11 cellular contexts compared by ENCODE assay signal in genomic region chr3:115975353-115975752, GRCh38.
DNase-seq lines count a peak whose midpoint lies in the region; ATAC-seq, FAIRE-seq and TF ChIP-seq lines count a peak whose summit lies in the region.
"Had no signal": no experiment of that assay in that cellular context is flagged by ENCODE, and none has a peak within 500 bp of the region (broad histone marks: within the 10 kb centered on the region; RNA-seq: fewer than 3 reads in every experiment).

No MANE protein-coding gene starts in this region.

- H3K27me3 ChIP-seq in HepG2 (ENCODE audit: control insufficient read depth in 1 of 2, insufficient read depth in 2 of 2, low read length in 2 of 2) (no peaks in the 10 kb centered on the region), right lobe of liver (no peaks in the 10 kb centered on the region), mammary epithelial cell (ENCODE audit: insufficient read depth, low read length) (no peaks in the 10 kb centered on the region)

- in situ Hi-C loops in HepG2 (cut with HindIII; ENCODE audit: extremely low pct_ligation_motif_present, low pct_unique_long_range_greater_than_20kb), result no loop called here
- in situ Hi-C loops in mammary epithelial cell (cut with MboI; ENCODE audit: low sequenced_read_pairs in 2 of 2), result no loop called here

- no peaks in the 10 kb centered on the region for H3K9me3 ChIP-seq in HepG2 (ENCODE audit: low read length)
- H3K9me3 ChIP-seq in right lobe of liver, result no peaks in the 10 kb centered on the region
- H3K9me3 ChIP-seq in mammary epithelial cell (replicated peaks; ENCODE audit: insufficient read depth, low read length), result no peaks in the 10 kb centered on the region

- no peak for TF ChIP-seq CTCF in HepG2 (CRISPR knock-in tag; IDR thresholded peaks at IDR 0.05)
- TF ChIP-seq CTCF in right lobe of liver (IDR thresholded peaks at IDR 0.05), result no peak
- no peak for TF ChIP-seq CTCF in mammary epithelial cell (conservative IDR thresholded peaks at IDR 0.05 in 1 of 2, IDR thresholded peaks at IDR 0.05 in 1 of 2; ENCODE audit: extremely low read depth in 1 of 2, insufficient read depth in 1 of 2, low read depth in 1 of 2, low read length in 2 of 2)

- peaks cover 9% of the 10 kb centered on the region; the same call in 1 of the 2 replicates for H3K4me1 ChIP-seq in HepG2 (ENCODE audit: insufficient read depth, low read length)
- H3K4me1 ChIP-seq in right lobe of liver, result no peaks in the 10 kb centered on the region
- H3K4me1 ChIP-seq in mammary epithelial cell (ENCODE audit: insufficient read depth, low read length), result peaks cover 11% of the 10 kb centered on the region

- no peaks in the 10 kb centered on the region for H3K79me2 ChIP-seq in HepG2 (ENCODE audit: insufficient read depth, low read length)
- H3K79me2 ChIP-seq in mammary epithelial cell (ENCODE audit: insufficient read depth, low read length), result no peaks in the 10 kb centered on the region

- 1% methylated on average over 3 of the region's 3 CpGs for WGBS in HepG2 (ENCODE audit: low lambda C conversion rate)
- 52% methylated on average over 3 of the region's 3 CpGs for WGBS in right lobe of liver (ENCODE audit: insufficient coverage, low coverage, low lambda C conversion rate, missing lambda C conversion rate)
- WGBS in mammary epithelial cell (ENCODE audit: low coverage, missing lambda C conversion rate), result 52% methylated on average over 3 of the region's 3 CpGs

- DNase-seq in HepG2 (ENCODE audit: low spot score) (peak; percentile 8), right lobe of liver (no peak), HS-5 (ENCODE audit: low read depth) (peak; percentile 61), mammary epithelial cell (peak; percentile 51), urothelium cell line (ENCODE audit: low spot score) (peak; percentile 75), RKO (ENCODE audit: low spot score) (no peak), middle frontal gyrus (ENCODE audit: extremely low spot score, low spot score) (no peak), mesenteric fat pad (ENCODE audit: low spot score) (no peak)
- DNase-seq: Kasumi-1, left ventricle myocardium superior had no signal

- H3K9ac ChIP-seq in HepG2 (ENCODE audit: insufficient read depth, low read depth, low read length) (no peak overlapping the region), mammary epithelial cell (ENCODE audit: insufficient read depth, low read length) (no peak overlapping the region)

- FAIRE-seq in HepG2 (lab: Jason Lieb, UNC) (no peak), urothelium cell line (lab: Jason Lieb, UNC) (no peak)

- no peak for TF ChIP-seq POLR2A in HepG2 (IDR thresholded peaks at IDR 0.05; ENCODE audit: insufficient read depth in 1 of 2, low read depth in 2 of 2, low read length in 2 of 2)
- no peak for TF ChIP-seq POLR2A in right lobe of liver (IDR thresholded peaks at IDR 0.05)

- CTCF ChIA-PET in HepG2 (lab: Yijun Ruan, JAX; ENCODE audit: low intra/inter-chr PET ratio, low total read pairs) (no interaction called here), mammary epithelial cell (lab: Charles Lee; ENCODE audit: low non-redundant PET) (no interaction called here)

- TF ChIP-seq EP300 in HepG2 (IDR thresholded peaks at IDR 0.05; ENCODE audit: low read depth in 2 of 2, low read length in 2 of 2), result no peak
- no peak for TF ChIP-seq EP300 in HepG2 (CRISPR knock-in tag; IDR thresholded peaks at IDR 0.05; ENCODE audit: borderline replicate concordance)

- dilution Hi-C loops in mammary epithelial cell (cut with HindIII; ENCODE audit: low sequenced_read_pairs), result no loop called here

- H2AFZ ChIP-seq in HepG2 (ENCODE audit: low read length) (no peak overlapping the region), mammary epithelial cell (ENCODE audit: low read depth, low read length) (peak overlapping the region; percentile 37)

- H3K4me3 ChIP-seq in HepG2 (replicated peaks in 1 of 3; ENCODE audit: insufficient read depth in 1 of 3, low read depth in 2 of 3, low read length in 3 of 3) (no peak overlapping the region), right lobe of liver (no peak overlapping the region), mammary epithelial cell (replicated peaks in 1 of 3; ENCODE audit: insufficient read depth in 1 of 3, low read depth in 2 of 3, low read length in 3 of 3) (no peak overlapping the region)

- intact Hi-C loops in HepG2 (cut with micrococcal nuclease; ENCODE audit: unreplicated experiment), result no loop called here
- intact Hi-C loops in right lobe of liver (cut with DNase I), result no loop called here
- intact Hi-C loops in mammary epithelial cell (cut with micrococcal nuclease), result no loop called here

- BruUV-seq in HepG2 (replicated peaks; lab: Mats Ljungman, UMichigan) (no TSS peak), mammary epithelial cell (replicated peaks; lab: Mats Ljungman, UMichigan) (no TSS peak)

- H3K27ac ChIP-seq in HepG2 (ENCODE audit: extremely low read length, insufficient read depth, low read length), result no peak overlapping the region
- no peak overlapping the region for H3K27ac ChIP-seq in right lobe of liver
- no peak overlapping the region for H3K27ac ChIP-seq in mammary epithelial cell (ENCODE audit: insufficient read depth, low read depth, low read length)
- H3K27ac ChIP-seq: C4-2B had no signal

- H3K36me3 ChIP-seq in HepG2 (replicated peaks in 1 of 2; ENCODE audit: control insufficient read depth in 1 of 2, insufficient read depth in 2 of 2, low read length in 2 of 2) (no peaks in the 10 kb centered on the region), right lobe of liver (no peaks in the 10 kb centered on the region), mammary epithelial cell (ENCODE audit: insufficient read depth, low read length) (no peaks in the 10 kb centered on the region)

- H3K4me2 ChIP-seq in HepG2 (ENCODE audit: low read depth, low read length) (no peak overlapping the region), mammary epithelial cell (ENCODE audit: insufficient read depth, low read depth, low read length) (peak overlapping the region; percentile 29)

- H4K20me1 ChIP-seq in HepG2 (ENCODE audit: insufficient read depth, low read length), result no peaks in the 10 kb centered on the region
- no peaks in the 10 kb centered on the region for H4K20me1 ChIP-seq in mammary epithelial cell (ENCODE audit: insufficient read depth, low read length)

- POLR2A ChIA-PET in HepG2 (lab: Yijun Ruan, JAX), result no interaction called here

- ATAC-seq in HepG2, result 0 out of 3 replicates have a peak, but pooled peaks have one; percentile 36
- no peak for ATAC-seq in right lobe of liver
- ATAC-seq: left ventricle myocardium superior had no signal

- TF ChIP-seq RAD21 in HepG2 (CRISPR knock-in tag; IDR thresholded peaks at IDR 0.05), result no peak

TF ChIP-seq in HepG2, 621 proteins besides CTCF, POLR2A, EP300 and RAD21:
- no peak for TF ChIP-seq ZNF644 (CRISPR knock-in tag; IDR thresholded peaks at IDR 0.05; ENCODE audit: low read depth)
- peak; percentile 58 for TF ChIP-seq FOSL2 (CRISPR knock-in tag; IDR thresholded peaks at IDR 0.05)

Comparison
In these comparisons a context has a peak if more than half of its experiments do, and no peak if none do; other contexts are left out.
1. DNase-seq: peak in HepG2 (single experiment), HS-5 (single experiment), mammary epithelial cell (single experiment) and urothelium cell line (single experiment); none in right lobe of liver (0 of 3), RKO (single experiment), middle frontal gyrus (single experiment) and mesenteric fat pad (single experiment).